Comparison of ENCODE assay signal across 8 cellular contexts in the genomic region with DNA sequence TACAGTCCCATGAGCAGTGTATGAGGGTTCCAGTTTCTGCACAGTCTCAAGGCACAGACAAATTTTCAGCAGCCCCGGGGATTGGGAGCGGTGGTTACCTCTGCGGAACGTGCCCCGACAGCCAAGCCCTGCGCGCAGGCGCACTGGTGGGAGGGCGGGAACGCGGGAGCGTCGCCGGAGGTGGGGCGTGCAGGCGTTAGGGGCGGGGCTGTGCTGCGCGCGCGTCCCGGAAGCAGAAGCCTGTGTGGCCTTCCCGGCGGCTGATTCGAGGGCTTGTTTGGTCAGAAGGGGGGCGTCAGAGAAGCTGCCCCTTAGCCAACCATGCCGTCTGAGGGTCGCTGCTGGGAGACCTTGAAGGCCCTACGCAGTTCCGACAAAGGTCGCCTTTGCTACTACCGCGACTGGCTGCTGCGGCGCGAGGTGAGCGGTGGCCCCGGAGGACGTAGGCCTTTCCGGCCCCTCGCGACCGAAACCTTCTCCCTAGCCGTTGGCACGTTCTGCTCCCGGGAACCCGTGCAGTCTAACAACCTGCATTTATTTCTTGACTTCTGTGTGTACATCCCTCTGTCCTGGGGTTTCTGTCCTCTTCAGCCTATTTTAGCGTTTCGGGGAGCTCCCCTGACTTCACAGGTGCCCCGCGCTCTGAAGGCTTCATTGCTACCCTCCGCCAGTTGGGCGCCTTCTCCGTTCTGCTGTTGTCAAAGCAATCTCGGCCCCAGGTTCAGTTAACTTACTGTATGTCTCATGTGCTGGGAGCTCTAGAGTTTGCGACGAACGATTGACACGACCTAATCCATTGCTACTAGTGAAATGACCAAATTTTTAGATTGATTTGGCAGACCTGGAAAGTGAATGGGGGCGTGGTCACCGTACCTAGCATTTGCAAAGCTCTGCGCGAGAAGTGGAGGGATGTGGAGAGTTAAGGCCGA. TPM values are rescaled to one million over a fixed set of nuclear protein-coding genes. Genes with fewer than 3 reads are reported as not detected.
DNase-seq lines count a peak whose midpoint lies in the region; ATAC-seq and TF ChIP-seq lines count a peak whose summit lies in the region.

Gene GLE1 (plus strand): TSS at position 235 of the 929 bp plus-strand sequence. CDS start 87 bp downstream, at position 322.

- H3K4me3 ChIP-seq in mucosa of descending colon = peak within 1 kb of the TSS; percentile 82

- no peaks in the 10 kb centered on the region for H3K9me3 ChIP-seq in mucosa of descending colon

- peak; percentile 79 for ATAC-seq in GM21576 (IDR thresholded peaks at IDR 0.05; ENCODE audit: unreplicated experiment)
- ATAC-seq in mucosa of descending colon = peak; percentile 98

- peaks cover 14% of the 10 kb centered on the region for H3K4me1 ChIP-seq in mucosa of descending colon (ENCODE audit: low read depth)

- peak within 1 kb of the TSS; percentile 72 for H3K27ac ChIP-seq in epithelial cell of prostate

- intact Hi-C loops in mucosa of descending colon (cut with DNase I, micrococcal nuclease) = no loop called here

- H3K36me3 ChIP-seq in mucosa of descending colon (ENCODE audit: low read depth) = no peaks in the 10 kb centered on the region

- peak; percentile 12; the same call in 1 of the 2 replicates for TF ChIP-seq EP300 in Ishikawa (IDR thresholded peaks at IDR 0.05; ENCODE audit: borderline replicate concordance)

- peak; percentile 75 for DNase-seq in DMS153 (lab: John Stamatoyannopoulos, UW)
- DNase-seq in OCI-M2 (lab: John Stamatoyannopoulos, UW; ENCODE audit: unreplicated experiment) = peak; percentile 21
- DNase-seq in activated T-cell treated with anti-CD3 and anti-CD28 coated beads for 4 hours = peak; percentile 95
- DNase-seq in epithelial cell of prostate (ENCODE audit: low read depth, low spot score) = peak; percentile 45
- DNase-seq in mucosa of descending colon = peak; percentile 97 to 98 (median 98)
- DNase-seq in stimulated activated CD8-positive, alpha-beta memory T cell treated with anti-CD3 and anti-CD28 coated beads, Interleukin-4, amount 100 ng/mL, for 24 hours (ENCODE audit: low read depth) = peak; percentile 97

- TF ChIP-seq CTCF in mucosa of descending colon (IDR thresholded peaks at IDR 0.05) = no peak

- TF ChIP-seq RAD21 in Ishikawa (IDR thresholded peaks at IDR 0.05; ENCODE audit: low read depth) = no peak

TF ChIP-seq in Ishikawa, 13 proteins besides CTCF, POLR2A, EP300 and RAD21:
- TF ChIP-seq TAF1 (IDR thresholded peaks at IDR 0.05; ENCODE audit: low read depth) = peak; percentile 75
- TF ChIP-seq YY1 (IDR thresholded peaks at IDR 0.05; ENCODE audit: low read depth) = no peak
- TF ChIP-seq REST (IDR thresholded peaks at IDR 0.05; ENCODE audit: low read depth) = no peak
- peak; percentile 22 for TF ChIP-seq TEAD4 (IDR thresholded peaks at IDR 0.05)
- TF ChIP-seq CREB1 (IDR thresholded peaks at IDR 0.05; ENCODE audit: low read depth) = no peak
- no peak for TF ChIP-seq TCF12 (IDR thresholded peaks at IDR 0.05; ENCODE audit: low read depth)
- TF ChIP-seq MAX (IDR thresholded peaks at IDR 0.05) = peak; percentile 71

RNA-seq across cellular contexts. Expression of gene GLE1, which starts in this region (rescaled TPM):
- 10 to 100 TPM; 25.7 to 35.0 (median 28.0) TPM for total RNA-seq in mucosa of descending colon

Comparison
In these comparisons a context has a peak if more than half of its experiments do, and no peak if none do; other contexts are left out.
1. Peak in every context shown above with its lines: DNase-seq, ATAC-seq, H3K4me3 ChIP-seq and H3K27ac ChIP-seq.
2. DNase-seq: peak in every context shown above with its lines; median percentile 98 in mucosa of descending colon; 97 in stimulated activated CD8-positive, alpha-beta memory T cell treated with anti-CD3 and anti-CD28 coated beads, Interleukin-4, amount 100 ng/mL, for 24 hours; 95 in activated T-cell treated with anti-CD3 and anti-CD28 coated beads for 4 hours; 75 in DMS153; 45 in epithelial cell of prostate; 21 in OCI-M2.